26 cellular contexts compared by ENCODE assay signal in the genomic region with DNA sequence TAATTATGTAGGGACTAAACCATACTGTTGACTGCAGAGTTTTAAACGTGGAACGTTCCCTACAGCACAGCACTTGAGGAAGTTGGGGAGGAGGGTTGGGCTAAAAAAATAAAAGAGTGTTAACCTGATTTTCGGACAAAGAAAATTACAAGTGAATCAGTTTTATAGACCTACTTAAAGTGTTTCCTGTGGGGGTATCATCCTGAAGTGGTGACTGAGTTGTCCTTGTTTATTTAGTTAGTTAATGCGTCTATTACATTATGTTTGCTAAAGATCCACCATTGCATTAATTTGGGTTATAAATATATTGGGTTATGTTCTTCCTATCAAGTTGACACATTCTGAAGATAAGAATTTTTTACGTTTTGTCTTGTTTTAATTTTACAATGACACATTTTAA. TPM values are rescaled to one million over a fixed set of nuclear protein-coding genes. Genes with fewer than 3 reads are reported as not detected.
A peak's percentile ranks its signal among the peaks of the same experiment; 100 is the strongest.
DNase-seq lines count a peak whose midpoint lies in the region; ATAC-seq and TF ChIP-seq lines count a peak whose summit lies in the region.
"Had no signal": no experiment of that assay in that cellular context is flagged by ENCODE, and none has a peak within 500 bp of the region (broad histone marks: within the 10 kb centered on the region; RNA-seq: fewer than 3 reads in every experiment).

No MANE protein-coding gene starts in this region.

- H3K36me3 Mint-ChIP-seq in T-helper 17 cell (ENCODE audit: low read depth) = no peaks in the 10 kb centered on the region
- H3K36me3 Mint-ChIP-seq: CD8-positive, alpha-beta T cell had no signal

- peaks cover 13% of the 10 kb centered on the region for H3K27me3 Mint-ChIP-seq in T-helper 17 cell

- H3K27ac ChIP-seq in coronary artery = peak overlapping the region; percentile 82 to 96
- H3K27ac ChIP-seq in thoracic aorta = peak overlapping the region; percentile 30 to 34
- H3K27ac ChIP-seq: RWPE1 had no signal

- H3K4me3 ChIP-seq in coronary artery = peak overlapping the region; percentile 56
- H3K4me3 ChIP-seq in thoracic aorta = peak overlapping the region; percentile 35
- H3K4me3 ChIP-seq: K562 had no signal

- no peaks in the 10 kb centered on the region for H3K27me3 ChIP-seq in thoracic aorta (replicated peaks; ENCODE audit: insufficient read depth)

- ATAC-seq in thoracic aorta (ENCODE audit: insufficient number of reproducible peaks, low FRiP score, low read depth) (no peak), T-helper 17 cell (no peak)
- ATAC-seq: CD8-positive, alpha-beta T cell; K562 had no signal

- no peak for DNase-seq in HEK293T (ENCODE audit: extremely low spot score)
- peak; percentile 44 for DNase-seq in NCI-H748 (lab: John Stamatoyannopoulos, UW; ENCODE audit: unreplicated experiment)
- no peak for DNase-seq in coronary artery (ENCODE audit: low spot score)
- DNase-seq in thoracic aorta (ENCODE audit: low spot score) = no peak
- no peak for DNase-seq in OCI-M1 (lab: John Stamatoyannopoulos, UW)
- DNase-seq in T-helper 17 cell = no peak
- DNase-seq in DMS 273 treated with DMSO at 0.1 percent for 48 hours (lab: John Stamatoyannopoulos, UW) = no peak
- DNase-seq: C1 segment of cervical spinal cord; Caco-2; CD8-positive, alpha-beta T cell; DMS79; EL; GDM1; NCI-H1417 treated with DMSO at 0.1 percent for 48 hours; NCI-H1694 treated with DMSO at 0.1 percent for 48 hours; NCI-H2081; NCI-H2171 treated with DMSO at 0.1 percent for 48 hours; NCI-H345; NCI-H510A treated with DMSO at 0.1 percent for 48 hours; NCI-H82; NK-92 treated with Interleukin-12 subunit alpha and Interleukin-12 subunit beta, amount 100 ng/mL, for 24 hours; SHP77 had no signal

- TF ChIP-seq CTCF in coronary artery (IDR thresholded peaks at IDR 0.05) (no peak), thoracic aorta (IDR thresholded peaks at IDR 0.05) (no peak)

- peaks cover 2% of the 10 kb centered on the region for H3K4me1 Mint-ChIP-seq in T-helper 17 cell

- H3K4me1 ChIP-seq in thoracic aorta (ENCODE audit: control insufficient read depth in 1 of 2, low read depth in 2 of 2) = peaks cover 2 to 16% of the 10 kb centered on the region in 2 donors
- H3K4me1 ChIP-seq: Caco-2 had no signal

- no peak overlapping the region for H3K27ac Mint-ChIP-seq in T-helper 17 cell
- H3K27ac Mint-ChIP-seq: CD8-positive, alpha-beta T cell had no signal

- POLR2A ChIA-PET in HEK293T (lab: Yijun Ruan, JAX) = no interaction called here

- H3K9me3 ChIP-seq in thoracic aorta (no peaks in the 10 kb centered on the region), T-helper 17 cell (ENCODE audit: control insufficient read depth, low read length, poor library complexity, severe bottlenecking) (no peaks in the 10 kb centered on the region)
- H3K9me3 ChIP-seq: Caco-2 had no signal

- no peaks in the 10 kb centered on the region for H3K36me3 ChIP-seq in thoracic aorta

- H3K4me3 Mint-ChIP-seq in T-helper 17 cell = no peak overlapping the region
- H3K4me3 Mint-ChIP-seq: CD8-positive, alpha-beta T cell had no signal

- CTCF ChIA-PET in HEK293T (lab: Yijun Ruan, JAX) = no interaction called here

TF ChIP-seq in HEK293T, 16 proteins besides CTCF, POLR2A, EP300 and RAD21:
- TF ChIP-seq ARNT (IDR thresholded peaks at IDR 0.05) (peak; percentile 28; the same call in 1 of the 2 replicates), ZNF384 (IDR thresholded peaks at IDR 0.05) (no peak), FOXA1 (IDR thresholded peaks at IDR 0.05) (peak; percentile 63; the same call in 1 of the 2 replicates), CTBP1 (IDR thresholded peaks at IDR 0.05; ENCODE audit: borderline replicate concordance) (peak; percentile 70; the same call in 1 of the 2 replicates)

RNA-seq across cellular contexts. Expression of a gene that starts 14.7 kb away (rescaled TPM):
- total RNA-seq in thoracic aorta = 10 to 100 TPM in 1 of 2 donors, 1 to 10 TPM in 1; 5.3 to 10.0 TPM
- under 1 TPM in 1 of 2 donors, not detected in 1; 0.18 TPM for total RNA-seq in T-helper 17 cell
- total RNA-seq: Caco-2; CD8-positive, alpha-beta T cell; MCF 10A; T-helper 1 cell treated with Interleukin-12 subunit alpha and Interleukin-12 subunit beta and Interleukin-4 antibody, amounts not matched to agents 30 ng/mL and 1 ng/mL, for 36 hours had no signal

Comparison
In these comparisons a context has a peak if more than half of its experiments do, and no peak if none do; other contexts are left out.
1. RNA of a gene that starts 14.7 kb away (total RNA-seq): 5.3 to 10.0 TPM in thoracic aorta; 0.18 TPM in T-helper 17 cell; every median in the first group is over 4 times any median in the second.